In genomic region chr6:167487706-167488664, GRCh38 we compare ENCODE assay signal across 14 cellular contexts.
DNase-seq lines count a peak whose midpoint lies in the region; ATAC-seq, FAIRE-seq and TF ChIP-seq lines count a peak whose summit lies in the region.
"Had no signal": no experiment of that assay in that cellular context is flagged by ENCODE, and none has a peak within 500 bp of the region (broad histone marks: within the 10 kb centered on the region; RNA-seq: fewer than 3 reads in every experiment).

No MANE protein-coding gene starts in this region.

- ATAC-seq in GM18511 (IDR thresholded peaks at IDR 0.05; ENCODE audit: unreplicated experiment) (peak; percentile 57), HG03571 (IDR thresholded peaks at IDR 0.05; ENCODE audit: unreplicated experiment) (peak; percentile 62)
- ATAC-seq: T-cell had no signal

- no peak for DNase-seq in bronchial epithelial cell (ENCODE audit: low read depth)
- no peak for DNase-seq in progenitor cell of endocrine pancreas (ENCODE audit: low spot score, unreplicated experiment)
- DNase-seq in AG08396 (ENCODE audit: low spot score), result no peak
- no peak for DNase-seq in 8988T
- no peak for DNase-seq in DMS79 treated with DMSO at 0.1 percent for 48 hours (lab: John Stamatoyannopoulos, UW)
- DNase-seq in GM03348 (ENCODE audit: low spot score), result no peak
- DNase-seq: GM23248, HFFc6, Kasumi-1, NCI-H446, T-cell had no signal

- peaks cover 29% of the 10 kb centered on the region for H3K4me1 Mint-ChIP-seq in progenitor cell of endocrine pancreas (ENCODE audit: low read depth)
- H3K4me1 Mint-ChIP-seq: T-cell had no signal

- H3K27ac Mint-ChIP-seq in progenitor cell of endocrine pancreas, result peak overlapping the region; percentile 1
- H3K27ac Mint-ChIP-seq: HFFc6, T-cell had no signal

- H3K4me3 Mint-ChIP-seq in progenitor cell of endocrine pancreas (ENCODE audit: low read depth), result no peak overlapping the region
- H3K4me3 Mint-ChIP-seq: HFFc6, T-cell had no signal

- TF ChIP-seq CTCF in bronchial epithelial cell (IDR thresholded peaks at IDR 0.05; ENCODE audit: insufficient read depth, low read length, severe bottlenecking) (no peak), progenitor cell of endocrine pancreas (IDR thresholded peaks at IDR 0.05; ENCODE audit: unreplicated experiment) (no peak)

- no peaks in the 10 kb centered on the region for H3K36me3 Mint-ChIP-seq in progenitor cell of endocrine pancreas (ENCODE audit: insufficient read depth)
- H3K36me3 Mint-ChIP-seq: T-cell had no signal

- H3K27me3 Mint-ChIP-seq in progenitor cell of endocrine pancreas, result peaks cover 8% of the 10 kb centered on the region

- no peak overlapping the region for H3K4me3 ChIP-seq in bronchial epithelial cell (ENCODE audit: low read depth, low read length)
- H3K4me3 ChIP-seq: GM23248, SK-N-MC had no signal

- H3K36me3 ChIP-seq in bronchial epithelial cell (ENCODE audit: control insufficient read depth, insufficient read depth, low read length), result no peaks in the 10 kb centered on the region

- H3K27me3 ChIP-seq in bronchial epithelial cell (ENCODE audit: control insufficient read depth, insufficient read depth, low read length), result no peaks in the 10 kb centered on the region

- peak; percentile 55 for FAIRE-seq in bronchial epithelial cell (lab: Jason Lieb, UNC)

- no peaks in the 10 kb centered on the region for H3K9me3 Mint-ChIP-seq in progenitor cell of endocrine pancreas (ENCODE audit: low read depth)
- H3K9me3 Mint-ChIP-seq: T-cell had no signal
